In genomic region chr10:29728541-29729049, GRCh38 we compare ENCODE assay signal across 20 cellular contexts.
DNase-seq lines count a peak whose midpoint lies in the region; ATAC-seq and TF ChIP-seq lines count a peak whose summit lies in the region.
"Had no signal": no experiment of that assay in that cellular context is flagged by ENCODE, and none has a peak within 500 bp of the region (broad histone marks: within the 10 kb centered on the region; RNA-seq: fewer than 3 reads in every experiment).

No MANE protein-coding gene starts in this region.

- H3K27ac ChIP-seq in GM23338 (ENCODE audit: low read depth) (peak overlapping the region; percentile 3; the same call in 1 of the 2 replicates), hepatocyte (no peak overlapping the region), neutrophil (peak overlapping the region; percentile 20)
- H3K27ac ChIP-seq: brain microvascular endothelial cell, right lobe of liver, SK-N-MC had no signal

- no peak for TF ChIP-seq CTCF in GM23338 (conservative IDR thresholded peaks at IDR 0.05; ENCODE audit: low read depth in 2 of 2)
- TF ChIP-seq CTCF in hepatocyte (IDR thresholded peaks at IDR 0.05; ENCODE audit: poor library complexity): no peak
- TF ChIP-seq CTCF in neutrophil (IDR thresholded peaks at IDR 0.05): no peak

- 0 out of 2 replicates have a peak, but pooled peaks cover 2% of the 10 kb centered on the region for H3K9me2 ChIP-seq in GM23338 (ENCODE audit: insufficient read depth)
- H3K9me2 ChIP-seq in hepatocyte (replicated peaks; ENCODE audit: insufficient read depth): no peaks in the 10 kb centered on the region

- H2AFZ ChIP-seq in GM23338: no peak overlapping the region
- H2AFZ ChIP-seq in hepatocyte: no peak overlapping the region

- H4K20me1 ChIP-seq in GM23338 (replicated peaks; ENCODE audit: insufficient read depth) (peaks cover 5% of the 10 kb centered on the region; the same call in 1 of the 2 replicates), hepatocyte (ENCODE audit: insufficient read depth, poor library complexity, severe bottlenecking) (peaks cover 29% of the 10 kb centered on the region)

- 59% methylated on average over 6 of the region's 6 CpGs for WGBS in hepatocyte (ENCODE audit: low lambda C conversion rate, missing lambda C conversion rate)

- H3K9me3 Mint-ChIP-seq in GM23338: no peaks in the 10 kb centered on the region; the same call in 2 of the 3 replicates
- H3K9me3 Mint-ChIP-seq in T-helper 2 cell treated with Interferon-gamma antibody and Interleukin-4, amounts not matched to agents 5 μg/mL and 100 μg/mL, for 36 hours: no peaks in the 10 kb centered on the region
- H3K9me3 Mint-ChIP-seq: IgD-negative memory B cell; stimulated activated effector memory CD8-positive, alpha-beta T cell treated with anti-CD3 and anti-CD28 coated beads, Interleukin-12 subunit alpha, Interleukin-12 subunit beta, amount 100 ng/mL, for 72 hours had no signal

- H3K4me3 Mint-ChIP-seq in GM23338: peak overlapping the region; percentile 43
- no peak overlapping the region for H3K4me3 Mint-ChIP-seq in T-helper 2 cell treated with Interferon-gamma antibody and Interleukin-4, amounts not matched to agents 5 μg/mL and 100 μg/mL, for 36 hours
- H3K4me3 Mint-ChIP-seq: stimulated activated effector memory CD8-positive, alpha-beta T cell treated with anti-CD3 and anti-CD28 coated beads, Interleukin-12 subunit alpha, Interleukin-12 subunit beta, amount 100 ng/mL, for 72 hours had no signal

- H3K79me2 ChIP-seq in GM23338 (replicated peaks; ENCODE audit: insufficient read depth) (peaks cover 22% of the 10 kb centered on the region), hepatocyte (peaks cover 89% of the 10 kb centered on the region)

- H3K4me1 ChIP-seq in GM23338 (ENCODE audit: insufficient read depth) (peaks cover 40% of the 10 kb centered on the region), hepatocyte (ENCODE audit: insufficient read depth) (peaks cover 46% of the 10 kb centered on the region), neutrophil (ENCODE audit: control insufficient read depth in 1 of 2, insufficient read depth in 1 of 2, low read depth in 1 of 2, low read length in 1 of 2) (peaks cover 94% of the 10 kb centered on the region in 2 experiments)

- H3K36me3 ChIP-seq in GM23338 (ENCODE audit: insufficient read depth): no peaks in the 10 kb centered on the region
- H3K36me3 ChIP-seq in hepatocyte (replicated peaks; ENCODE audit: insufficient read depth, low read depth): no peaks in the 10 kb centered on the region
- H3K36me3 ChIP-seq in neutrophil: no peaks in the 10 kb centered on the region
- H3K36me3 ChIP-seq: brain microvascular endothelial cell, right lobe of liver had no signal

- H3K27me3 Mint-ChIP-seq in GM23338 (ENCODE audit: insufficient read depth, low read depth, poor library complexity): peaks cover 6% of the 10 kb centered on the region
- peaks cover 3% of the 10 kb centered on the region for H3K27me3 Mint-ChIP-seq in T-helper 2 cell treated with Interferon-gamma antibody and Interleukin-4, amounts not matched to agents 5 μg/mL and 100 μg/mL, for 36 hours (ENCODE audit: low read depth)

- peaks cover 44% of the 10 kb centered on the region for H3K4me1 Mint-ChIP-seq in GM23338
- peaks cover 2% of the 10 kb centered on the region for H3K4me1 Mint-ChIP-seq in T-helper 2 cell treated with Interferon-gamma antibody and Interleukin-4, amounts not matched to agents 5 μg/mL and 100 μg/mL, for 36 hours (ENCODE audit: low read depth)

- H3K9me3 ChIP-seq in hepatocyte (ENCODE audit: low read depth): no peaks in the 10 kb centered on the region
- H3K9me3 ChIP-seq in neutrophil: no peaks in the 10 kb centered on the region
- H3K9me3 ChIP-seq: right lobe of liver had no signal

- peak; percentile 81 for ATAC-seq in GM23338
- ATAC-seq in HG02970 (IDR thresholded peaks at IDR 0.05; ENCODE audit: low FRiP score, unreplicated experiment): no peak
- ATAC-seq: PC-3; right lobe of liver; stimulated activated effector memory CD8-positive, alpha-beta T cell treated with anti-CD3 and anti-CD28 coated beads, Interleukin-12 subunit alpha, Interleukin-12 subunit beta, amount 100 ng/mL, for 72 hours had no signal

- no peak overlapping the region for H3K4me3 ChIP-seq in GM23338
- H3K4me3 ChIP-seq in hepatocyte: no peak overlapping the region
- H3K4me3 ChIP-seq in neutrophil (ENCODE audit: low read depth in 1 of 2, low read length in 1 of 2): no peak overlapping the region
- H3K4me3 ChIP-seq: right lobe of liver, SK-N-MC had no signal

- H3F3A ChIP-seq in GM23338 (replicated peaks; ENCODE audit: low read depth): no peaks in the 10 kb centered on the region

- H3K36me3 Mint-ChIP-seq in GM23338 (ENCODE audit: low read depth): peaks cover 5% of the 10 kb centered on the region
- peaks cover 10% of the 10 kb centered on the region for H3K36me3 Mint-ChIP-seq in T-helper 2 cell treated with Interferon-gamma antibody and Interleukin-4, amounts not matched to agents 5 μg/mL and 100 μg/mL, for 36 hours (ENCODE audit: low read depth)
- H3K36me3 Mint-ChIP-seq: IgD-negative memory B cell; stimulated activated effector memory CD8-positive, alpha-beta T cell treated with anti-CD3 and anti-CD28 coated beads, Interleukin-12 subunit alpha, Interleukin-12 subunit beta, amount 100 ng/mL, for 72 hours had no signal

- peak; percentile 40 for DNase-seq in GM23338 (ENCODE audit: low spot score)
- DNase-seq in SK-N-DZ (ENCODE audit: low spot score): peak; percentile 70
- no peak for DNase-seq in hepatocyte (ENCODE audit: low spot score)
- DNase-seq in T-helper 2 cell treated with Interferon-gamma antibody and Interleukin-4, amounts not matched to agents 5 μg/mL and 100 μg/mL, for 36 hours (ENCODE audit: low spot score): no peak
- DNase-seq in stimulated activated CD4-positive, alpha-beta T cell treated with anti-CD3 and anti-CD28 coated beads, Interleukin-12 subunit alpha, Interleukin-12 subunit beta, amount 100 ng/mL, for 4 hours: no peak
- DNase-seq in EL: no peak
- DNase-seq: activated CD8-positive, alpha-beta memory T cell treated with anti-CD3 and anti-CD28 coated beads for 24 hours; activated gamma-delta T cell; brain microvascular endothelial cell; islet precursor cell; NCI-H1092; NCI-H2227 treated with DMSO at 0.1 percent for 48 hours; PC-3; right lobe of liver; stimulated activated CD4-positive, alpha-beta T cell treated with anti-CD3 and anti-CD28 coated beads, Interleukin-4, amount 100 ng/mL, for 4 hours had no signal

- H3K4me2 ChIP-seq in GM23338: peak overlapping the region; percentile 0; the same call in 1 of the 2 replicates
- H3K4me2 ChIP-seq in hepatocyte: peak overlapping the region; percentile 15

- peak overlapping the region; percentile 47 for H3K27ac Mint-ChIP-seq in GM23338
- H3K27ac Mint-ChIP-seq in T-helper 2 cell treated with Interferon-gamma antibody and Interleukin-4, amounts not matched to agents 5 μg/mL and 100 μg/mL, for 36 hours: no peak overlapping the region
- H3K27ac Mint-ChIP-seq: IgD-negative memory B cell; stimulated activated effector memory CD8-positive, alpha-beta T cell treated with anti-CD3 and anti-CD28 coated beads, Interleukin-12 subunit alpha, Interleukin-12 subunit beta, amount 100 ng/mL, for 72 hours had no signal

- H3K27me3 ChIP-seq in GM23338 (ENCODE audit: insufficient read depth) (peaks cover 16% of the 10 kb centered on the region), hepatocyte (no peaks in the 10 kb centered on the region), neutrophil (no peaks in the 10 kb centered on the region)
- H3K27me3 ChIP-seq: brain microvascular endothelial cell, right lobe of liver had no signal

TF ChIP-seq in GM23338, 12 proteins besides CTCF, POLR2A, EP300 and RAD21 (continues in another document):
- no peak for TF ChIP-seq STAT1 (IDR thresholded peaks at IDR 0.05; ENCODE audit: unreplicated experiment)
- no peak for TF ChIP-seq EZH2phosphoT487 (IDR thresholded peaks at IDR 0.05; ENCODE audit: unreplicated experiment)
- TF ChIP-seq CREB1 (CRISPR knock-in tag; IDR thresholded peaks at IDR 0.05; ENCODE audit: low read depth): no peak
- no peak for TF ChIP-seq ZNF114 (CRISPR knock-in tag; IDR thresholded peaks at IDR 0.05)
- TF ChIP-seq NANOG (IDR thresholded peaks at IDR 0.05; ENCODE audit: borderline replicate concordance): no peak

Comparison
In these comparisons a context has a peak if more than half of its experiments do, and no peak if none do; other contexts are left out.
1. DNase-seq: peak in GM23338 (single experiment) and SK-N-DZ (single experiment); none in hepatocyte (single experiment), T-helper 2 cell treated with Interferon-gamma antibody and Interleukin-4, amounts not matched to agents 5 μg/mL and 100 μg/mL, for 36 hours (single experiment), stimulated activated CD4-positive, alpha-beta T cell treated with anti-CD3 and anti-CD28 coated beads, Interleukin-12 subunit alpha, Interleukin-12 subunit beta, amount 100 ng/mL, for 4 hours (single experiment) and EL (single experiment).